In the genomic region with DNA sequence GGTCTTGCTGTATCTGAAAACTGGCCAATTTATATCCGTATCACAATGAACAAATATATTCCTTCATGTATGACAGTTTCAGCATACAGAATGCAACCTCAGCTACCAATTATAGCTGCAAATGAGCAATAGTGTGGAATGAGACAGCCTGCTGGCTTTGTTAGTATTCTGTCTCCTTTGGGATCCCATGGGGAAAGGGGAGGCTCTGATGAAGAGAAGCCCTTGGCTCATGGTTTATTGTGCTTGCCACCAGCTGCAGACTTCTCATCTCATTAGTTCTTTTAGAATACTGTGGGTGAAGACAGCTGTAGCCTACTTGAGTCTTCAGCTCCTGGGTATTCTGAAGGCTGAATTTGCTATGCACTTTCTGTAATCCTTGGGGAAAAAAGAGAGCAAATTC, we compare ENCODE assay signal across 14 cellular contexts. TPM values are rescaled to one million over a fixed set of nuclear protein-coding genes. Genes with fewer than 3 reads are reported as not detected.
DNase-seq lines count a peak whose midpoint lies in the region; ATAC-seq and TF ChIP-seq lines count a peak whose summit lies in the region.
"Had no signal": no experiment of that assay in that cellular context is flagged by ENCODE, and none has a peak within 500 bp of the region (broad histone marks: within the 10 kb centered on the region; RNA-seq: fewer than 3 reads in every experiment).

No MANE protein-coding gene starts in this region.

- peaks cover 11% of the 10 kb centered on the region for H3K36me3 ChIP-seq in CD8-positive, alpha-beta memory T cell (ENCODE audit: insufficient read depth, low read length)

- POLR2A ChIA-PET in CD8-positive, alpha-beta memory T cell (lab: Charles Lee): no interaction called here

- ATAC-seq in omental fat pad (ENCODE audit: low FRiP score): no peak
- ATAC-seq in activated T-cell treated with anti-CD3 and anti-CD28 coated beads, Interleukin-2, amount 50 U/mL, for 4 hours: no peak

- peaks cover 31 to 55% (median 47%) of the 10 kb centered on the region in 3 donors for H3K4me1 Mint-ChIP-seq in CD8-positive, alpha-beta memory T cell
- peaks cover 43% of the 10 kb centered on the region for H3K4me1 Mint-ChIP-seq in activated T-cell treated with anti-CD3 and anti-CD28 coated beads, Interleukin-2, amount 50 U/mL, for 4 hours (ENCODE audit: low read depth)

- H3K4me1 ChIP-seq in CD8-positive, alpha-beta memory T cell (ENCODE audit: insufficient read depth, low read length): peaks cover 16% of the 10 kb centered on the region

- H3K27me3 ChIP-seq in CD8-positive, alpha-beta memory T cell (ENCODE audit: insufficient read depth, low read length, poor library complexity, severe bottlenecking): no peaks in the 10 kb centered on the region
- H3K27me3 ChIP-seq: neutrophil had no signal

- no peaks in the 10 kb centered on the region for H3K27me3 Mint-ChIP-seq in CD8-positive, alpha-beta memory T cell
- no peaks in the 10 kb centered on the region for H3K27me3 Mint-ChIP-seq in activated T-cell treated with anti-CD3 and anti-CD28 coated beads, Interleukin-2, amount 50 U/mL, for 4 hours (ENCODE audit: low read depth)
- H3K27me3 Mint-ChIP-seq: activated naive CD8-positive, alpha-beta T cell treated with anti-CD3 and anti-CD28 coated beads, Interleukin-2, amount 50 U/mL, for 24 hours had no signal

- DNase-seq in EH (ENCODE audit: low read depth) (peak; percentile 19), NCI-H2107 (lab: John Stamatoyannopoulos, UW) (peak; percentile 54), choroid plexus epithelial cell (ENCODE audit: low read depth) (peak; percentile 82), pons (ENCODE audit: low spot score) (peak; percentile 53), omental fat pad (ENCODE audit: low spot score) (no peak), GDM1 (lab: John Stamatoyannopoulos, UW) (no peak)
- DNase-seq in CD8-positive, alpha-beta memory T cell: no peak
- no peak for DNase-seq in activated T-cell treated with anti-CD3 and anti-CD28 coated beads, Interleukin-2, amount 50 U/mL, for 4 hours
- DNase-seq: activated CD4-positive, alpha-beta T cell treated with anti-CD3 and anti-CD28 coated beads for 48 hours; activated naive CD8-positive, alpha-beta T cell treated with anti-CD3 and anti-CD28 coated beads, Interleukin-2, amount 50 U/mL, for 24 hours; NCI-H2029 treated with DMSO at 0.1 percent for 48 hours; SHP77; stimulated activated CD4-positive, alpha-beta T cell treated with anti-CD3 and anti-CD28 coated beads, Interleukin-4, amount 100 ng/mL, for 24 hours had no signal

- H3K4me3 Mint-ChIP-seq in CD8-positive, alpha-beta memory T cell: no peak overlapping the region
- H3K4me3 Mint-ChIP-seq in activated T-cell treated with anti-CD3 and anti-CD28 coated beads, Interleukin-2, amount 50 U/mL, for 4 hours: no peak overlapping the region
- H3K4me3 Mint-ChIP-seq: activated naive CD8-positive, alpha-beta T cell treated with anti-CD3 and anti-CD28 coated beads, Interleukin-2, amount 50 U/mL, for 24 hours had no signal

- CTCF ChIA-PET in CD8-positive, alpha-beta memory T cell (lab: Charles Lee): interaction anchor here (1.2 to 1.5 kb wide), 2 partner anchors 9 to 12 kb away, joined by 3 to 4 read pairs; no protein-coding TSS in a partner anchor

- peaks cover 2 to 38% (median 7%) of the 10 kb centered on the region in 3 donors for H3K36me3 Mint-ChIP-seq in CD8-positive, alpha-beta memory T cell
- H3K36me3 Mint-ChIP-seq in activated T-cell treated with anti-CD3 and anti-CD28 coated beads, Interleukin-2, amount 50 U/mL, for 4 hours (ENCODE audit: insufficient read depth): peaks cover 18% of the 10 kb centered on the region

- no peak overlapping the region for H3K27ac ChIP-seq in CD8-positive, alpha-beta memory T cell (ENCODE audit: low read depth, low read length)
- H3K27ac ChIP-seq: neutrophil had no signal

- TF ChIP-seq CTCF in choroid plexus epithelial cell (conservative IDR thresholded peaks at IDR 0.05; ENCODE audit: low read depth, low read length) (peak; percentile 9), omental fat pad (IDR thresholded peaks at IDR 0.05) (no peak)

- no peak overlapping the region for H3K27ac Mint-ChIP-seq in CD8-positive, alpha-beta memory T cell

- no peak overlapping the region for H3K4me3 ChIP-seq in choroid plexus epithelial cell (ENCODE audit: low read depth, low read length)
- no peak overlapping the region for H3K4me3 ChIP-seq in CD8-positive, alpha-beta memory T cell (ENCODE audit: low read length)

- H3K9me3 ChIP-seq in CD8-positive, alpha-beta memory T cell (ENCODE audit: low read length): no peaks in the 10 kb centered on the region
- H3K9me3 ChIP-seq: neutrophil had no signal

- H3K9me3 Mint-ChIP-seq in CD8-positive, alpha-beta memory T cell: no peaks in the 10 kb centered on the region
- no peaks in the 10 kb centered on the region for H3K9me3 Mint-ChIP-seq in activated T-cell treated with anti-CD3 and anti-CD28 coated beads, Interleukin-2, amount 50 U/mL, for 4 hours
- H3K9me3 Mint-ChIP-seq: activated naive CD8-positive, alpha-beta T cell treated with anti-CD3 and anti-CD28 coated beads, Interleukin-2, amount 50 U/mL, for 24 hours had no signal

RNA-seq across cellular contexts. Expression of a gene that starts 42.4 kb away (rescaled TPM):
- total RNA-seq in omental fat pad: 10 to 100 TPM; 49.2 to 95.0 (median 75.6) TPM
- total RNA-seq in CD8-positive, alpha-beta memory T cell: 100 to 1,000 TPM; 165 to 175 TPM
- polyA plus RNA-seq in CD8-positive, alpha-beta memory T cell: 64.3 TPM
- total RNA-seq in activated T-cell treated with anti-CD3 and anti-CD28 coated beads, Interleukin-2, amount 50 U/mL, for 4 hours: 100 to 1,000 TPM; 134 to 151 (median 149) TPM

Comparison
In these comparisons a context has a peak if more than half of its experiments do, and no peak if none do; other contexts are left out.
1. DNase-seq: peak in EH (single experiment), NCI-H2107 (single experiment), choroid plexus epithelial cell (single experiment) and pons (single experiment); none in omental fat pad (single experiment), GDM1 (single experiment), CD8-positive, alpha-beta memory T cell (0 of 5) and activated T-cell treated with anti-CD3 and anti-CD28 coated beads, Interleukin-2, amount 50 U/mL, for 4 hours (single experiment).